Comparison of ENCODE assay signal across 1 cellular context in the genomic region with DNA sequence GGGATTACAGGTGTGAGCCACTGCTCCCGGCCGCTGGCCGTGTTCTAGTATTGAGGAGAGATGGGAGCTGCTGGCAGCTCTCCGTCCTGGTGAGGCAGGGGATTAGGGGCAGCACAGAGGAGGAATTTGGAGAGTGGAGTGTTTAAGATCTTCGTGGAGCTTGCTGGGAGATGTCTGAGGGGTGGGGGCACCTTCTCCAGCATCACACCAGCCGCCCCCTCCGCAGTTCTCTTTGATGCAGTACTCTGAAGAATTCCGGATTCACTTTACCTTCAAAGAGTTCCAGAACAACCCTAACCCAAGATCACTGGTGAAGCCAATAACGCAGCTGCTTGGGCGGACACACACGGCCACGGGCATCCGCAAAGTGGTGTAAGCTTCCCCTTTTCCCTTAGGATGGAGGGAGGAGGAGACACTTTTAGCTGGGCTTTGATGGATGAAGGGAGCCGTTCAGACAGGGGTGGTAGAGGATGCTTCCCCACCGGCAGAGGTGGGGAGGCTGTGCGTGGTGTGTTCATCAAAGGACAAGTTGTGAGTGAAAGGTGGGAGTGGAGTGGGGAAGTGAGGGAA.
TF ChIP-seq lines count a peak whose summit lies in the region.

No MANE protein-coding gene starts in this region.

TF ChIP-seq in GM23338, 12 proteins besides CTCF, POLR2A, EP300 and RAD21 (continued from another document):
- TF ChIP-seq, protein P1, sequence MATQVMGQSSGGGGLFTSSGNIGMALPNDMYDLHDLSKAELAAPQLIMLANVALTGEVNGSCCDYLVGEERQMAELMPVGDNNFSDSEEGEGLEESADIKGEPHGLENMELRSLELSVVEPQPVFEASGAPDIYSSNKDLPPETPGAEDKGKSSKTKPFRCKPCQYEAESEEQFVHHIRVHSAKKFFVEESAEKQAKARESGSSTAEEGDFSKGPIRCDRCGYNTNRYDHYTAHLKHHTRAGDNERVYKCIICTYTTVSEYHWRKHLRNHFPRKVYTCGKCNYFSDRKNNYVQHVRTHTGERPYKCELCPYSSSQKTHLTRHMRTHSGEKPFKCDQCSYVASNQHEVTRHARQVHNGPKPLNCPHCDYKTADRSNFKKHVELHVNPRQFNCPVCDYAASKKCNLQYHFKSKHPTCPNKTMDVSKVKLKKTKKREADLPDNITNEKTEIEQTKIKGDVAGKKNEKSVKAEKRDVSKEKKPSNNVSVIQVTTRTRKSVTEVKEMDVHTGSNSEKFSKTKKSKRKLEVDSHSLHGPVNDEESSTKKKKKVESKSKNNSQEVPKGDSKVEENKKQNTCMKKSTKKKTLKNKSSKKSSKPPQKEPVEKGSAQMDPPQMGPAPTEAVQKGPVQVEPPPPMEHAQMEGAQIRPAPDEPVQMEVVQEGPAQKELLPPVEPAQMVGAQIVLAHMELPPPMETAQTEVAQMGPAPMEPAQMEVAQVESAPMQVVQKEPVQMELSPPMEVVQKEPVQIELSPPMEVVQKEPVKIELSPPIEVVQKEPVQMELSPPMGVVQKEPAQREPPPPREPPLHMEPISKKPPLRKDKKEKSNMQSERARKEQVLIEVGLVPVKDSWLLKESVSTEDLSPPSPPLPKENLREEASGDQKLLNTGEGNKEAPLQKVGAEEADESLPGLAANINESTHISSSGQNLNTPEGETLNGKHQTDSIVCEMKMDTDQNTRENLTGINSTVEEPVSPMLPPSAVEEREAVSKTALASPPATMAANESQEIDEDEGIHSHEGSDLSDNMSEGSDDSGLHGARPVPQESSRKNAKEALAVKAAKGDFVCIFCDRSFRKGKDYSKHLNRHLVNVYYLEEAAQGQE (IDR thresholded peaks at IDR 0.05; ENCODE audit: unreplicated experiment): no peak
- TF ChIP-seq ZNF331 (CRISPR knock-in tag; IDR thresholded peaks at IDR 0.05; ENCODE audit: low read depth) (no peak), NANOG (IDR thresholded peaks at IDR 0.05; ENCODE audit: borderline replicate concordance) (no peak), EZH2 (IDR thresholded peaks at IDR 0.05; ENCODE audit: low read depth, unreplicated experiment) (no peak), CREB1 (CRISPR knock-in tag; IDR thresholded peaks at IDR 0.05; ENCODE audit: low read depth) (no peak), JUNB (IDR thresholded peaks at IDR 0.05; ENCODE audit: unreplicated experiment) (no peak), EZH2phosphoT487 (IDR thresholded peaks at IDR 0.05; ENCODE audit: unreplicated experiment) (no peak)
- TF ChIP-seq, protein P2, sequence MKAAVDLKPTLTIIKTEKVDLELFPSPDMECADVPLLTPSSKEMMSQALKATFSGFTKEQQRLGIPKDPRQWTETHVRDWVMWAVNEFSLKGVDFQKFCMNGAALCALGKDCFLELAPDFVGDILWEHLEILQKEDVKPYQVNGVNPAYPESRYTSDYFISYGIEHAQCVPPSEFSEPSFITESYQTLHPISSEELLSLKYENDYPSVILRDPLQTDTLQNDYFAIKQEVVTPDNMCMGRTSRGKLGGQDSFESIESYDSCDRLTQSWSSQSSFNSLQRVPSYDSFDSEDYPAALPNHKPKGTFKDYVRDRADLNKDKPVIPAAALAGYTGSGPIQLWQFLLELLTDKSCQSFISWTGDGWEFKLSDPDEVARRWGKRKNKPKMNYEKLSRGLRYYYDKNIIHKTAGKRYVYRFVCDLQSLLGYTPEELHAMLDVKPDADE (IDR thresholded peaks at IDR 0.05): no peak
- TF ChIP-seq, protein P3, sequence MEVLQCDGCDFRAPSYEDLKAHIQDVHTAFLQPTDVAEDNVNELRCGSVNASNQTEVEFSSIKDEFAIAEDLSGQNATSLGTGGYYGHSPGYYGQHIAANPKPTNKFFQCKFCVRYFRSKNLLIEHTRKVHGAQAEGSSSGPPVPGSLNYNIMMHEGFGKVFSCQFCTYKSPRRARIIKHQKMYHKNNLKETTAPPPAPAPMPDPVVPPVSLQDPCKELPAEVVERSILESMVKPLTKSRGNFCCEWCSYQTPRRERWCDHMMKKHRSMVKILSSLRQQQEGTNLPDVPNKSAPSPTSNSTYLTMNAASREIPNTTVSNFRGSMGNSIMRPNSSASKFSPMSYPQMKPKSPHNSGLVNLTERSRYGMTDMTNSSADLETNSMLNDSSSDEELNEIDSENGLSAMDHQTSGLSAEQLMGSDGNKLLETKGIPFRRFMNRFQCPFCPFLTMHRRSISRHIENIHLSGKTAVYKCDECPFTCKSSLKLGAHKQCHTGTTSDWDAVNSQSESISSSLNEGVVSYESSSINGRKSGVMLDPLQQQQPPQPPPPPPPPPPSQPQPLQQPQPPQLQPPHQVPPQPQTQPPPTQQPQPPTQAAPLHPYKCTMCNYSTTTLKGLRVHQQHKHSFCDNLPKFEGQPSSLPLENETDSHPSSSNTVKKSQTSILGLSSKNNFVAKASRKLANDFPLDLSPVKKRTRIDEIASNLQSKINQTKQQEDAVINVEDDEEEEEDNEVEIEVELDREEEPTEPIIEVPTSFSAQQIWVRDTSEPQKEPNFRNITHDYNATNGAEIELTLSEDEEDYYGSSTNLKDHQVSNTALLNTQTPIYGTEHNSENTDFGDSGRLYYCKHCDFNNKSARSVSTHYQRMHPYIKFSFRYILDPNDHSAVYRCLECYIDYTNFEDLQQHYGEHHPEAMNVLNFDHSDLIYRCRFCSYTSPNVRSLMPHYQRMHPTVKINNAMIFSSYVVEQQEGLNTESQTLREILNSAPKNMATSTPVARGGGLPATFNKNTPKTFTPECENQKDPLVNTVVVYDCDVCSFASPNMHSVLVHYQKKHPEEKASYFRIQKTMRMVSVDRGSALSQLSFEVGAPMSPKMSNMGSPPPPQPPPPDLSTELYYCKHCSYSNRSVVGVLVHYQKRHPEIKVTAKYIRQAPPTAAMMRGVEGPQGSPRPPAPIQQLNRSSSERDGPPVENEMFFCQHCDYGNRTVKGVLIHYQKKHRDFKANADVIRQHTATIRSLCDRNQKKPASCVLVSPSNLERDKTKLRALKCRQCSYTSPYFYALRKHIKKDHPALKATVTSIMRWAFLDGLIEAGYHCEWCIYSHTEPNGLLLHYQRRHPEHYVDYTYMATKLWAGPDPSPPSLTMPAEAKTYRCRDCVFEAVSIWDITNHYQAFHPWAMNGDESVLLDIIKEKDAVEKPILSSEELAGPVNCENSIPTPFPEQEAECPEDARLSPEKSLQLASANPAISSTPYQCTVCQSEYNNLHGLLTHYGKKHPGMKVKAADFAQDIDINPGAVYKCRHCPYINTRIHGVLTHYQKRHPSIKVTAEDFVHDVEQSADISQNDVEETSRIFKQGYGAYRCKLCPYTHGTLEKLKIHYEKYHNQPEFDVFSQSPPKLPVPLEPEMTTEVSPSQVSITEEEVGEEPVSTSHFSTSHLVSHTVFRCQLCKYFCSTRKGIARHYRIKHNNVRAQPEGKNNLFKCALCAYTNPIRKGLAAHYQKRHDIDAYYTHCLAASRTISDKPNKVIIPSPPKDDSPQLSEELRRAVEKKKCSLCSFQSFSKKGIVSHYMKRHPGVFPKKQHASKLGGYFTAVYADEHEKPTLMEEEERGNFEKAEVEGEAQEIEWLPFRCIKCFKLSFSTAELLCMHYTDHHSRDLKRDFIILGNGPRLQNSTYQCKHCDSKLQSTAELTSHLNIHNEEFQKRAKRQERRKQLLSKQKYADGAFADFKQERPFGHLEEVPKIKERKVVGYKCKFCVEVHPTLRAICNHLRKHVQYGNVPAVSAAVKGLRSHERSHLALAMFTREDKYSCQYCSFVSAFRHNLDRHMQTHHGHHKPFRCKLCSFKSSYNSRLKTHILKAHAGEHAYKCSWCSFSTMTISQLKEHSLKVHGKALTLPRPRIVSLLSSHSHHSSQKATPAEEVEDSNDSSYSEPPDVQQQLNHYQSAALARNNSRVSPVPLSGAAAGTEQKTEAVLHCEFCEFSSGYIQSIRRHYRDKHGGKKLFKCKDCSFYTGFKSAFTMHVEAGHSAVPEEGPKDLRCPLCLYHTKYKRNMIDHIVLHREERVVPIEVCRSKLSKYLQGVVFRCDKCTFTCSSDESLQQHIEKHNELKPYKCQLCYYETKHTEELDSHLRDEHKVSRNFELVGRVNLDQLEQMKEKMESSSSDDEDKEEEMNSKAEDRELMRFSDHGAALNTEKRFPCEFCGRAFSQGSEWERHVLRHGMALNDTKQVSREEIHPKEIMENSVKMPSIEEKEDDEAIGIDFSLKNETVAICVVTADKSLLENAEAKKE (CRISPR knock-in tag; IDR thresholded peaks at IDR 0.05): no peak
TF ChIP-seq in GM23338: peak in this region for 0.
